8 cellular contexts compared by ENCODE assay signal in genomic region chr3:184135149-184135910, GRCh38. TPM values are rescaled to one million over a fixed set of nuclear protein-coding genes. Genes with fewer than 3 reads are reported as not detected.
DNase-seq lines count a peak whose midpoint lies in the region; ATAC-seq and TF ChIP-seq lines count a peak whose summit lies in the region.

EIF2B5 (plus strand) TSS chr3:184135358; CDS start chr3:184135386, 28 bp downstream.

- H3K4me3 Mint-ChIP-seq in nephron, result peak within 1 kb of the TSS; percentile 96 to 97 (median 96)

- peaks cover 9% of the 10 kb centered on the region for H3K36me3 Mint-ChIP-seq in nephron (ENCODE audit: low read depth)

- H3K27me3 Mint-ChIP-seq in nephron (ENCODE audit: low read depth), result no peaks in the 10 kb centered on the region

- intact Hi-C loops in stomach (cut with DNase I; ENCODE audit: low total_unique reads), result loop anchor here (10.0 kb wide), 1 partner anchor 241 kb away; no protein-coding TSS in a partner anchor

- H3K4me3 ChIP-seq in RWPE2 (ENCODE audit: severe bottlenecking) (peak within 1 kb of the TSS; percentile 74), fibroblast of pulmonary artery (replicated peaks; ENCODE audit: low read depth, low read length) (peak within 1 kb of the TSS; percentile 90), stomach (peak within 1 kb of the TSS; percentile 84 to 98 (median 94))

- H3K36me3 ChIP-seq in RWPE2 (ENCODE audit: low read depth) (peaks cover 25% of the 10 kb centered on the region), stomach (peaks cover 11 to 33% (median 30%) of the 10 kb centered on the region in 4 donors)

- peak; percentile 73 for ATAC-seq in RWPE2 (ENCODE audit: low read depth)

- 0 to 1% (median 1%) methylated on average over 40 to 56 of the region's 56 CpGs for WGBS in stomach, 5 donors

- H3K4me1 ChIP-seq in RWPE2 (ENCODE audit: insufficient read depth, poor library complexity, severe bottlenecking), result no peaks in the 10 kb centered on the region
- H3K4me1 ChIP-seq in stomach, result peaks cover 21 to 35% (median 28%) of the 10 kb centered on the region in 4 donors

- peaks cover 34% of the 10 kb centered on the region for H3K4me1 Mint-ChIP-seq in nephron

- peak; percentile 93 for DNase-seq in ELR (ENCODE audit: low read depth)
- peak; percentile 97 for DNase-seq in H4 (ENCODE audit: low spot score)
- DNase-seq in LoVo (ENCODE audit: low spot score), result peak; percentile 92
- DNase-seq in RWPE2 (ENCODE audit: low spot score), result peak; percentile 83
- peak; percentile 79 for DNase-seq in activated T-helper 9 cell treated with anti-CD3 and anti-CD28 coated beads, Interleukin-2, amount 50 U/mL, for 16 hours (ENCODE audit: low read depth)
- peak; percentile 94 for DNase-seq in fibroblast of pulmonary artery (ENCODE audit: low read depth)
- peak; percentile 91 for DNase-seq in stomach

- H3K27ac ChIP-seq in RWPE2 (ENCODE audit: poor library complexity, severe bottlenecking) (peak within 1 kb of the TSS; percentile 62), stomach (peak within 1 kb of the TSS; percentile 91 to 94 (median 93))

- H3K27ac Mint-ChIP-seq in nephron, result peak within 1 kb of the TSS; percentile 84 to 96 (median 95)

- TF ChIP-seq CTCF in RWPE2 (IDR thresholded peaks at IDR 0.05; ENCODE audit: poor library complexity, severe bottlenecking) (peak; percentile 22), fibroblast of pulmonary artery (IDR thresholded peaks at IDR 0.05; ENCODE audit: low read length, missing control alignments) (peak; percentile 23), nephron (IDR thresholded peaks at IDR 0.05; ENCODE audit: unreplicated experiment in 3 of 3) (peak in 2 of 3 experiments; percentile 24 to 53), stomach (IDR thresholded peaks at IDR 0.05) (peak in 3 of 7 experiments; percentile 15 to 43 (median 36))

- TF ChIP-seq POLR2A in stomach (IDR thresholded peaks at IDR 0.05), result no peak

- no peak for TF ChIP-seq EP300 in stomach (IDR thresholded peaks at IDR 0.05)

- no peaks in the 10 kb centered on the region for H3K9me3 ChIP-seq in RWPE2 (ENCODE audit: severe bottlenecking)
- H3K9me3 ChIP-seq in stomach, result no peaks in the 10 kb centered on the region

- H3K27me3 ChIP-seq in RWPE2 (ENCODE audit: insufficient read depth, poor library complexity, severe bottlenecking) (no peaks in the 10 kb centered on the region), stomach (no peaks in the 10 kb centered on the region)

- H3K9me3 Mint-ChIP-seq in nephron, result no peaks in the 10 kb centered on the region

RNA-seq across cellular contexts. Expression of gene EIF2B5, which starts in this region (rescaled TPM):
- 60.7 and 70.1 TPM in 2 replicates for total RNA-seq in H4 (2014; rRNA removed; shearing (Covaris generic))
- 100 to 1,000 TPM in 1 of 5 donors, 10 to 100 TPM in 3, 1 to 10 TPM in 1; 1.4 to 113 (median 36.5) TPM for total RNA-seq in stomach
- 10 to 100 TPM; 33.0 to 42.0 (median 33.7) TPM for polyA plus RNA-seq in stomach

Comparison
In these comparisons a context has a peak if more than half of its experiments do, and no peak if none do; other contexts are left out.
1. Peak in every context shown above with its lines: DNase-seq, ATAC-seq, H3K4me3 ChIP-seq and H3K27ac ChIP-seq.